Comparison of ENCODE assay signal across 9 cellular contexts in the genomic region with DNA sequence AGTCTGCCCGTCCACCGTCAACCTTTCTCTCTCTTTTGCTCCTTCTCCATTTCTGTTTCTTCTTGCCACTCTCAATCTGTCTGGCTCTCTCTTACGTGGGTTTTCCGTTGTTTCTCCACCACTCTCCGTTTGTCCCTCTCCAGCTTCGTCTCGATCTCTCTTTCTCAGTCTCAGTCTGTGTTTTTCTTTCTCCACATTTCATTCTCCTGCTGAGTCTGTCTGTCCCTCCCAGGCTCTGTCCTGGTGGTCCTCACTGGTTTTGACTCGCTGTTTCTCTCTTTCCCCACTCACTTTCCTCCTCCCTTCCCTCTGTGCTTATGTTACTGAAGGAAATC.
DNase-seq lines count a peak whose midpoint lies in the region; ATAC-seq and TF ChIP-seq lines count a peak whose summit lies in the region.
"Had no signal": no experiment of that assay in that cellular context is flagged by ENCODE, and none has a peak within 500 bp of the region (broad histone marks: within the 10 kb centered on the region; RNA-seq: fewer than 3 reads in every experiment).

No MANE protein-coding gene starts in this region.

- no peak overlapping the region for H3K4me3 Mint-ChIP-seq in neural crest cell
- H3K4me3 Mint-ChIP-seq in natural killer cell = no peak overlapping the region

- H3K27me3 ChIP-seq in left ventricle myocardium inferior (ENCODE audit: low read depth) (peaks cover 28% of the 10 kb centered on the region), uterus (no peaks in the 10 kb centered on the region)

- H3K9me3 ChIP-seq in left ventricle myocardium inferior (replicated peaks) (no peaks in the 10 kb centered on the region), uterus (no peaks in the 10 kb centered on the region)

- H3K9me3 Mint-ChIP-seq in neural crest cell (no peaks in the 10 kb centered on the region), natural killer cell (no peaks in the 10 kb centered on the region)

- intact Hi-C loops in left ventricle myocardium inferior (cut with micrococcal nuclease) = no loop called here
- intact Hi-C loops in left ventricle myocardium superior (cut with micrococcal nuclease) = no loop called here
- intact Hi-C loops in uterus (cut with DNase I; ENCODE audit: low total_unique reads) = no loop called here
- intact Hi-C loops in natural killer cell (cut with micrococcal nuclease) = no loop called here

- no peak for TF ChIP-seq CTCF in left ventricle myocardium inferior (IDR thresholded peaks at IDR 0.05; ENCODE audit: borderline replicate concordance)
- no peak for TF ChIP-seq CTCF in epithelial cell of proximal tubule (conservative IDR thresholded peaks at IDR 0.05; ENCODE audit: low read depth, low read length)
- TF ChIP-seq CTCF in neural crest cell (conservative IDR thresholded peaks at IDR 0.05) = no peak
- no peak for TF ChIP-seq CTCF in uterus (IDR thresholded peaks at IDR 0.05)
- no peak for TF ChIP-seq CTCF in natural killer cell (IDR thresholded peaks at IDR 0.05)

- peak overlapping the region; percentile 83 for H3K27ac ChIP-seq in left ventricle myocardium inferior (replicated peaks)
- H3K27ac ChIP-seq in uterus = peak overlapping the region; percentile 91 to 94

- H3K4me1 Mint-ChIP-seq in neural crest cell = peaks cover 32% of the 10 kb centered on the region
- peaks cover 0 to 5% of the 10 kb centered on the region in 2 donors for H3K4me1 Mint-ChIP-seq in natural killer cell

- H3K36me3 ChIP-seq in left ventricle myocardium inferior (no peaks in the 10 kb centered on the region), uterus (no peaks in the 10 kb centered on the region)

- H3K4me1 ChIP-seq in left ventricle myocardium inferior (peaks cover 19% of the 10 kb centered on the region), uterus (peaks cover 15 to 18% of the 10 kb centered on the region in 2 donors)

- H3K4me3 ChIP-seq in left ventricle myocardium inferior = peak overlapping the region; percentile 24
- peak overlapping the region; percentile 21 for H3K4me3 ChIP-seq in epithelial cell of proximal tubule (ENCODE audit: low read depth, low read length)
- no peak overlapping the region for H3K4me3 ChIP-seq in uterus

- H3K27me3 Mint-ChIP-seq in neural crest cell (ENCODE audit: low read depth) (no peaks in the 10 kb centered on the region), natural killer cell (ENCODE audit: low read depth in 2 of 2) (peaks cover 5 to 13% of the 10 kb centered on the region in 2 donors)

- H3K27ac Mint-ChIP-seq in neural crest cell (ENCODE audit: unreplicated experiment) (peak overlapping the region; percentile 6), natural killer cell (no peak overlapping the region)

- ATAC-seq in left ventricle myocardium superior (no peak), GM18517 (IDR thresholded peaks at IDR 0.05; ENCODE audit: unreplicated experiment) (no peak), natural killer cell (no peak)

- H3K36me3 Mint-ChIP-seq in neural crest cell (ENCODE audit: low read depth) (no peaks in the 10 kb centered on the region), natural killer cell (no peaks in the 10 kb centered on the region)

- no peak for DNase-seq in left ventricle myocardium inferior
- no peak for DNase-seq in left ventricle myocardium superior
- DNase-seq in epithelial cell of proximal tubule (ENCODE audit: low read depth) = no peak
- no peak for DNase-seq in neural crest cell (ENCODE audit: low read depth, low spot score)
- no peak for DNase-seq in uterus
- no peak for DNase-seq in natural killer cell
- no peak for DNase-seq in NCI-H146 treated with DMSO at 0.1 percent for 48 hours (lab: John Stamatoyannopoulos, UW; ENCODE audit: unreplicated experiment)
- DNase-seq: NCI-H1092 treated with DMSO at 0.1 percent for 48 hours had no signal

- no peak for TF ChIP-seq POLR2A in uterus (IDR thresholded peaks at IDR 0.05)

Comparison
In these comparisons a context has a peak if more than half of its experiments do, and no peak if none do; other contexts are left out.
1. H3K4me3 ChIP-seq: peak in left ventricle myocardium inferior (single experiment) and epithelial cell of proximal tubule (single experiment); none in uterus (0 of 2).